In the genomic region with DNA sequence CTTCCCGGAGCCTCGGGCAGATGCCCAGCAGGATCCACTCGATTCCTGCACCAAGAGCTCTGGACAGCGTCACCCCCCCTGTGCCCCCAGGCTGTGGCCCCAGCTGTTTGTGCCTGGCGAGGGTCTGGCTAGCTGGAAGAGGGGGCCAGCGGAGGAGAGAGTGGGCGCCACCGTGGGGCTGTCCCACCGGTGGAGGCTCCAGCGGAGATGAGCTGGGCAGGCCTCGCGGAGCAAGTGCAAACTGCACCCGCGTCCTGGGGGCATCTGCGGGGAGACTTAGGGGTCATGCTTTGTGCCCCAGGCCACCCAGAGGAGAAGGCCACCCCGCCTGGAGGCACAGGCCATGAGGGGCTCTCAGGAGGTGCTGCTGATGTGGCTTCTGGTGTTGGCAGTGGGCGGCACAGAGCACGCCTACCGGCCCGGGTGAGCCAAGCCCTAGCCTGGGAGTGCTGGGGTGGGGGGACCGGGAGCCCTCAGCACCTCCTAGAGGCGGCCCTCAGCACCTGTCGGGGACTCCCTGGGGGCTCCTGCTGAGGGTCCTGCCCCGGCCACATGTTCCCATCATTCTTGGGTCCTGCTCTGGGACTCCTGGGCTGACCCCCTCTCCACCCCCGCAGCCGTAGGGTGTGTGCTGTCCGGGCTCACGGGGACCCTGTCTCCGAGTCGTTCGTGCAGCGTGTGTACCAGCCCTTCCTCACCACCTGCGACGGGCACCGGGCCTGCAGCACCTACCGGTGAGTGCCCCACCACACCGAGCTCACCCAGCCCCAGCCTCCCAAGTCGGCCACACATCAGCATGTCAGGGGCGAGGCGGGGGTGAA, we compare ENCODE assay signal across 17 cellular contexts. TPM values are rescaled to one million over a fixed set of nuclear protein-coding genes. Genes with fewer than 3 reads are reported as not detected.
DNase-seq lines count a peak whose midpoint lies in the region; ATAC-seq and TF ChIP-seq lines count a peak whose summit lies in the region.
"Had no signal": no experiment of that assay in that cellular context is flagged by ENCODE, and none has a peak within 500 bp of the region (broad histone marks: within the 10 kb centered on the region; RNA-seq: fewer than 3 reads in every experiment).

No MANE protein-coding gene starts in this region.

- no peak for TF ChIP-seq CTCF in breast epithelium (IDR thresholded peaks at IDR 0.05)
- TF ChIP-seq CTCF in MCF 10A (IDR thresholded peaks at IDR 0.05; ENCODE audit: unreplicated experiment), result no peak
- no peak for TF ChIP-seq CTCF in upper lobe of right lung (IDR thresholded peaks at IDR 0.05)
- no peak for TF ChIP-seq CTCF in osteocyte (IDR thresholded peaks at IDR 0.05)

- H3K36me3 ChIP-seq in breast epithelium (no peaks in the 10 kb centered on the region), upper lobe of right lung (peaks cover 10% of the 10 kb centered on the region)

- POLR2A ChIA-PET in MCF 10A (lab: Yijun Ruan, JAX), result no interaction called here

- BruUV-seq in MCF 10A (replicated peaks; lab: Mats Ljungman, UMichigan), result no TSS peak

- H3K9me3 ChIP-seq in breast epithelium, result no peaks in the 10 kb centered on the region
- no peaks in the 10 kb centered on the region for H3K9me3 ChIP-seq in upper lobe of right lung
- H3K9me3 ChIP-seq: gastroesophageal sphincter had no signal

- intact Hi-C loops in breast epithelium (cut with DNase I; ENCODE audit: low total_unique reads) (no loop called here), MCF 10A (cut with micrococcal nuclease) (no loop called here), upper lobe of right lung (cut with DNase I) (no loop called here), head of caudate nucleus (cut with DNase I) (no loop called here)

- H3K27ac ChIP-seq in breast epithelium, result no peak overlapping the region
- peak overlapping the region; percentile 83 for H3K27ac ChIP-seq in upper lobe of right lung

- H3K4me1 ChIP-seq in breast epithelium, result peaks cover 0 to 4% of the 10 kb centered on the region in 2 donors
- peaks cover 8% of the 10 kb centered on the region for H3K4me1 ChIP-seq in upper lobe of right lung

- no peak for ATAC-seq in upper lobe of right lung
- ATAC-seq: gastroesophageal sphincter had no signal

- TF ChIP-seq POLR2A in breast epithelium (IDR thresholded peaks at IDR 0.05), result no peak

- H3K27ac Mint-ChIP-seq in MCF 10A (ENCODE audit: low read depth, unreplicated experiment) (no peak overlapping the region), osteocyte (ENCODE audit: unreplicated experiment) (no peak overlapping the region)
- H3K27ac Mint-ChIP-seq: activated naive CD8-positive, alpha-beta T cell treated with anti-CD3 and anti-CD28 coated beads, Interleukin-2, amount 10 ng/mL, durations not matched to agents 7 days and 5 days; activated T-cell treated with anti-CD3 and anti-CD28 coated beads, Interleukin-2, amount 50 U/mL, for 24 hours had no signal

- CTCF ChIA-PET in MCF 10A (lab: Yijun Ruan, JAX), result interaction anchor here (0.5 to 0.7 kb wide), 3 partner anchors 21 to 61 kb away, joined by 3 to 4 read pairs (median 3); no protein-coding TSS in a partner anchor

- H3K27me3 ChIP-seq in breast epithelium, result peaks cover 3 to 52% of the 10 kb centered on the region in 2 donors
- H3K27me3 ChIP-seq in upper lobe of right lung, result peaks cover 9% of the 10 kb centered on the region

- H3K4me3 Mint-ChIP-seq in MCF 10A (ENCODE audit: unreplicated experiment) (no peak overlapping the region), osteocyte (ENCODE audit: unreplicated experiment) (no peak overlapping the region)
- H3K4me3 Mint-ChIP-seq: activated naive CD8-positive, alpha-beta T cell treated with anti-CD3 and anti-CD28 coated beads, Interleukin-2, amount 10 ng/mL, durations not matched to agents 7 days and 5 days; activated T-cell treated with anti-CD3 and anti-CD28 coated beads, Interleukin-2, amount 50 U/mL, for 24 hours had no signal

- H3K4me1 Mint-ChIP-seq in MCF 10A (ENCODE audit: insufficient read depth, unreplicated experiment), result no peaks in the 10 kb centered on the region
- H3K4me1 Mint-ChIP-seq in osteocyte (ENCODE audit: unreplicated experiment), result peaks cover 13% of the 10 kb centered on the region

- H3K36me3 Mint-ChIP-seq in MCF 10A (ENCODE audit: insufficient read depth, unreplicated experiment), result peaks cover 11% of the 10 kb centered on the region
- H3K36me3 Mint-ChIP-seq in osteocyte (ENCODE audit: unreplicated experiment), result no peaks in the 10 kb centered on the region
- H3K36me3 Mint-ChIP-seq: activated naive CD8-positive, alpha-beta T cell treated with anti-CD3 and anti-CD28 coated beads, Interleukin-2, amount 10 ng/mL, durations not matched to agents 7 days and 5 days had no signal

- DNase-seq in breast epithelium (ENCODE audit: low spot score in 2 of 2) (no peak), MCF 10A (ENCODE audit: unreplicated experiment) (no peak), dermis blood vessel endothelial cell (peak; percentile 44), lung microvascular endothelial cell (ENCODE audit: low read depth in 2 of 2) (peak; percentile 48 to 55), upper lobe of right lung (no peak), SW 1271 (lab: John Stamatoyannopoulos, UW) (no peak), osteocyte (ENCODE audit: extremely low spot score, unreplicated experiment) (no peak), head of caudate nucleus (no peak)
- DNase-seq: activated CD4-positive, alpha-beta T cell treated with anti-CD3 and anti-CD28 coated beads, Interleukin-2, amount 50 U/mL, for 1 hour; activated naive CD8-positive, alpha-beta T cell treated with anti-CD3 and anti-CD28 coated beads, Interleukin-2, amount 10 ng/mL, durations not matched to agents 7 days and 5 days; activated T-cell treated with anti-CD3 and anti-CD28 coated beads, Interleukin-2, amount 50 U/mL, for 24 hours; NCI-H2029 treated with DMSO at 0.1 percent for 48 hours; RPMI8226; T1000 had no signal

- H3K4me3 ChIP-seq in breast epithelium, result peak overlapping the region; percentile 42 to 69 (median 47)
- peak overlapping the region; percentile 50 for H3K4me3 ChIP-seq in upper lobe of right lung

- H3K27me3 Mint-ChIP-seq in MCF 10A (ENCODE audit: insufficient read depth, unreplicated experiment), result no peaks in the 10 kb centered on the region
- no peaks in the 10 kb centered on the region for H3K27me3 Mint-ChIP-seq in osteocyte (ENCODE audit: unreplicated experiment)

- H3K9me3 Mint-ChIP-seq in MCF 10A (ENCODE audit: unreplicated experiment) (no peaks in the 10 kb centered on the region), osteocyte (ENCODE audit: unreplicated experiment) (no peaks in the 10 kb centered on the region)
- H3K9me3 Mint-ChIP-seq: activated naive CD8-positive, alpha-beta T cell treated with anti-CD3 and anti-CD28 coated beads, Interleukin-2, amount 10 ng/mL, durations not matched to agents 7 days and 5 days; activated T-cell treated with anti-CD3 and anti-CD28 coated beads, Interleukin-2, amount 50 U/mL, for 24 hours had no signal

RNA-seq across cellular contexts. Expression of a gene that starts 5.4 kb away (rescaled TPM):
- total RNA-seq in breast epithelium (100 to 1,000 TPM in 1 of 3 donors, 10 to 100 TPM in 2; 48.9 to 138 (median 53.4) TPM), MCF 10A (2022) (3.9 and 4.3 TPM in 2 replicates), dermis blood vessel endothelial cell (571 and 768 TPM in 2 replicates), lung microvascular endothelial cell (330 and 384 TPM in 2 replicates), upper lobe of right lung (302 TPM), osteocyte (6.9 and 8.4 TPM in 2 replicates)

RNA-seq across cellular contexts. Expression of a gene that starts 19.1 kb away (rescaled TPM):
- total RNA-seq in breast epithelium, result 100 to 1,000 TPM; 106 to 551 (median 110) TPM
- 30.4 and 33.3 TPM in 2 replicates for total RNA-seq in MCF 10A (2022)
- total RNA-seq in dermis blood vessel endothelial cell, result 46.1 and 62.6 TPM in 2 replicates
- 18.8 and 41.0 TPM in 2 replicates for total RNA-seq in lung microvascular endothelial cell
- total RNA-seq in upper lobe of right lung, result 117 TPM
- 34.4 and 36.4 TPM in 2 replicates for total RNA-seq in osteocyte

RNA-seq across cellular contexts. Expression of a gene that starts 44.2 kb away (rescaled TPM):
- total RNA-seq in breast epithelium (1 to 10 TPM; 4.8 to 8.2 (median 5.6) TPM), MCF 10A (2022) (not detected in 2 replicates), dermis blood vessel endothelial cell (172 and 238 TPM in 2 replicates), lung microvascular endothelial cell (64.7 and 91.1 TPM in 2 replicates), upper lobe of right lung (17.7 TPM), osteocyte (11.4 and 11.5 TPM in 2 replicates)
- total RNA-seq: bronchial epithelial cell, osteoblast had no signal

Comparison
In these comparisons a context has a peak if more than half of its experiments do, and no peak if none do; other contexts are left out.
1. DNase-seq: peak in dermis blood vessel endothelial cell (single experiment) and lung microvascular endothelial cell (2 of 2); none in breast epithelium (0 of 2), MCF 10A (single experiment), upper lobe of right lung (single experiment), SW 1271 (0 of 2), osteocyte (single experiment) and head of caudate nucleus (0 of 42).